ENCODE assay signal across 1 cellular context in the genomic region with DNA sequence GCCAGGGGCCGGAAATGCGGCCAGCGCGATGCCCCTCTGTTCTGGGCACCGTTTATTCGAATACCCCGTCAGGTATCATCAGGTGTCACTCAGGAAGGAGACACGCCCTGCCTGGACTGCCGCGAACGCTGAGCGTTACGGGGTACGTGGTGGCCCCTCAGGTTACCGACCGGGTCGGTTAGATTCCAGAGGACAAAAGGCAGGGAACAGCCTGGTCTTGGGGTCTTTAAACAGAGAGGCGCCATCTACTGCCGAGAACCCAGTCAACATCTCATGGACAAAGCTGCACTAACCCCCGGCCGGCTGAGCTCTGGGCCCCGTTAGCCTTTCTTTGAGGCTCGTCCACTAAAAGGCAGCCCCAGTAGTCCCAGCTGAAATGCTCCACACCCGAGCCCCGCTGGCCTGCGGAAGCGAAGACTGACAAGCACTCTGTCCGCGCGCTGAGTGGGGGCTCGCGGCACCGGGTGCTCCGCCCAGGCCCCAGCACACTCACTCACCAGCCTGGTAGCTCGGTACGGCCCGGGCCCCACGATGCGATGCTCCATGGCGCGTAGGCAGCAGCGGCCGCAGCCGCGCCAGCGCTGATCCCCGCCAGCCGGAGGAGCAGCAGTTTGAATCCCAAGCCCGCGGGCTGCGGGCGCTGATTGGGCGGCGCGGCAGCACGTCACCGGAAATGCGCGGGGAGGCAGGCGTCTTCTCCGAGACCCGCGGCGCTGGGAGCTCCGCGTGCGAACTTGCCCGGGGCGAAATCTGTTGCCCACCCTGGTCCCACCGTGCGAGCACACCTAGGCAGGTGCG.
A peak's percentile ranks its signal among the peaks of the same experiment; 100 is the strongest.
TF ChIP-seq lines count a peak whose summit lies in the region.

A gene with protein sequence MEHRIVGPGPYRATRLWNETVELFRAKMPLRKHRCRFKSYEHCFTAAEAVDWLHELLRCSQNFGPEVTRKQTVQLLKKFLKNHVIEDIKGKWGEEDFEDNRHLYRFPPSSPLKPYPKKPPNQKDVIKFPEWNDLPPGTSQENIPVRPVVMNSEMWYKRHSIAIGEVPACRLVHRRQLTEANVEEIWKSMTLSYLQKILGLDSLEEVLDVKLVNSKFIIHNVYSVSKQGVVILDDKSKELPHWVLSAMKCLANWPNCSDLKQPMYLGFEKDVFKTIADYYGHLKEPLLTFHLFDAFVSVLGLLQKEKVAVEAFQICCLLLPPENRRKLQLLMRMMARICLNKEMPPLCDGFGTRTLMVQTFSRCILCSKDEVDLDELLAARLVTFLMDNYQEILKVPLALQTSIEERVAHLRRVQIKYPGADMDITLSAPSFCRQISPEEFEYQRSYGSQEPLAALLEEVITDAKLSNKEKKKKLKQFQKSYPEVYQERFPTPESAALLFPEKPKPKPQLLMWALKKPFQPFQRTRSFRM (minus strand): TSS at position 618 of the 798 bp plus-strand sequence. CDS start 73 bp downstream, at position 545.

TF ChIP-seq in K562, 482 proteins besides CTCF, POLR2A, EP300 and RAD21 (continued from another document and continues in another):
- no peak for TF ChIP-seq ADNP (tag; IDR thresholded peaks at IDR 0.05)
- TF ChIP-seq E2F3 (CRISPR knock-in tag; IDR thresholded peaks at IDR 0.05), result peak; percentile 83; the same call in 1 of the 2 replicates
- no peak for TF ChIP-seq ZNF551 (CRISPR knock-in tag; IDR thresholded peaks at IDR 0.05)
- peak; percentile 79; the same call in 1 of the 2 replicates for TF ChIP-seq ZNF431 (CRISPR knock-in tag; IDR thresholded peaks at IDR 0.05)
- TF ChIP-seq ZNF124 (CRISPR knock-in tag; IDR thresholded peaks at IDR 0.05), result no peak
- TF ChIP-seq FOXJ2 (tag; IDR thresholded peaks at IDR 0.05), result no peak
- TF ChIP-seq, protein P1, sequence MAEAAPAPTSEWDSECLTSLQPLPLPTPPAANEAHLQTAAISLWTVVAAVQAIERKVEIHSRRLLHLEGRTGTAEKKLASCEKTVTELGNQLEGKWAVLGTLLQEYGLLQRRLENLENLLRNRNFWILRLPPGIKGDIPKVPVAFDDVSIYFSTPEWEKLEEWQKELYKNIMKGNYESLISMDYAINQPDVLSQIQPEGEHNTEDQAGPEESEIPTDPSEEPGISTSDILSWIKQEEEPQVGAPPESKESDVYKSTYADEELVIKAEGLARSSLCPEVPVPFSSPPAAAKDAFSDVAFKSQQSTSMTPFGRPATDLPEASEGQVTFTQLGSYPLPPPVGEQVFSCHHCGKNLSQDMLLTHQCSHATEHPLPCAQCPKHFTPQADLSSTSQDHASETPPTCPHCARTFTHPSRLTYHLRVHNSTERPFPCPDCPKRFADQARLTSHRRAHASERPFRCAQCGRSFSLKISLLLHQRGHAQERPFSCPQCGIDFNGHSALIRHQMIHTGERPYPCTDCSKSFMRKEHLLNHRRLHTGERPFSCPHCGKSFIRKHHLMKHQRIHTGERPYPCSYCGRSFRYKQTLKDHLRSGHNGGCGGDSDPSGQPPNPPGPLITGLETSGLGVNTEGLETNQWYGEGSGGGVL (CRISPR knock-in tag; IDR thresholded peaks at IDR 0.05), result no peak
- no peak for TF ChIP-seq ZNF140 (CRISPR knock-in tag; IDR thresholded peaks at IDR 0.05)
- TF ChIP-seq, protein P2, sequence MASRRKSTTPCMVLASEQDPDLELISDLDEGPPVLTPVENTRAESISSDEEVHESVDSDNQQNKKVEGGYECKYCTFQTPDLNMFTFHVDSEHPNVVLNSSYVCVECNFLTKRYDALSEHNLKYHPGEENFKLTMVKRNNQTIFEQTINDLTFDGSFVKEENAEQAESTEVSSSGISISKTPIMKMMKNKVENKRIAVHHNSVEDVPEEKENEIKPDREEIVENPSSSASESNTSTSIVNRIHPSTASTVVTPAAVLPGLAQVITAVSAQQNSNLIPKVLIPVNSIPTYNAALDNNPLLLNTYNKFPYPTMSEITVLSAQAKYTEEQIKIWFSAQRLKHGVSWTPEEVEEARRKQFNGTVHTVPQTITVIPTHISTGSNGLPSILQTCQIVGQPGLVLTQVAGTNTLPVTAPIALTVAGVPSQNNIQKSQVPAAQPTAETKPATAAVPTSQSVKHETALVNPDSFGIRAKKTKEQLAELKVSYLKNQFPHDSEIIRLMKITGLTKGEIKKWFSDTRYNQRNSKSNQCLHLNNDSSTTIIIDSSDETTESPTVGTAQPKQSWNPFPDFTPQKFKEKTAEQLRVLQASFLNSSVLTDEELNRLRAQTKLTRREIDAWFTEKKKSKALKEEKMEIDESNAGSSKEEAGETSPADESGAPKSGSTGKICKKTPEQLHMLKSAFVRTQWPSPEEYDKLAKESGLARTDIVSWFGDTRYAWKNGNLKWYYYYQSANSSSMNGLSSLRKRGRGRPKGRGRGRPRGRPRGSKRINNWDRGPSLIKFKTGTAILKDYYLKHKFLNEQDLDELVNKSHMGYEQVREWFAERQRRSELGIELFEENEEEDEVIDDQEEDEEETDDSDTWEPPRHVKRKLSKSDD (conservative IDR thresholded peaks at IDR 0.05; ENCODE audit: low read length), result no peak
- TF ChIP-seq, protein P3, sequence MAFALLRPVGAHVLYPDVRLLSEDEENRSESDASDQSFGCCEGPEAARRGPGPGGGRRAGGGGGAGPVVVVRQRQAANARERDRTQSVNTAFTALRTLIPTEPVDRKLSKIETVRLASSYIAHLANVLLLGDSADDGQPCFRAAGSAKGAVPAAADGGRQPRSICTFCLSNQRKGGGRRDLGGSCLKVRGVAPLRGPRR (CRISPR knock-in tag; IDR thresholded peaks at IDR 0.05), result no peak
- no peak for TF ChIP-seq JUNB (CRISPR knock-in tag; conservative IDR thresholded peaks at IDR 0.05)
- TF ChIP-seq, protein P4, sequence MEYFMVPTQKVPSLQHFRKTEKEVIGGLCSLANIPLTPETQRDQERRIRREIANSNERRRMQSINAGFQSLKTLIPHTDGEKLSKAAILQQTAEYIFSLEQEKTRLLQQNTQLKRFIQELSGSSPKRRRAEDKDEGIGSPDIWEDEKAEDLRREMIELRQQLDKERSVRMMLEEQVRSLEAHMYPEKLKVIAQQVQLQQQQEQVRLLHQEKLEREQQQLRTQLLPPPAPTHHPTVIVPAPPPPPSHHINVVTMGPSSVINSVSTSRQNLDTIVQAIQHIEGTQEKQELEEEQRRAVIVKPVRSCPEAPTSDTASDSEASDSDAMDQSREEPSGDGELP (CRISPR knock-in tag; IDR thresholded peaks at IDR 0.05; ENCODE audit: borderline replicate concordance), result peak; percentile 93
- peak; percentile 13; the same call in 1 of the 2 replicates for TF ChIP-seq MYNN (IDR thresholded peaks at IDR 0.05)
- no peak for TF ChIP-seq MYNN (CRISPR knock-in tag; IDR thresholded peaks at IDR 0.05)
- TF ChIP-seq TCFL5 (CRISPR knock-in tag; conservative IDR thresholded peaks at IDR 0.05), result no peak
- no peak for TF ChIP-seq HDGF (IDR thresholded peaks at IDR 0.05)
- TF ChIP-seq, protein P5, sequence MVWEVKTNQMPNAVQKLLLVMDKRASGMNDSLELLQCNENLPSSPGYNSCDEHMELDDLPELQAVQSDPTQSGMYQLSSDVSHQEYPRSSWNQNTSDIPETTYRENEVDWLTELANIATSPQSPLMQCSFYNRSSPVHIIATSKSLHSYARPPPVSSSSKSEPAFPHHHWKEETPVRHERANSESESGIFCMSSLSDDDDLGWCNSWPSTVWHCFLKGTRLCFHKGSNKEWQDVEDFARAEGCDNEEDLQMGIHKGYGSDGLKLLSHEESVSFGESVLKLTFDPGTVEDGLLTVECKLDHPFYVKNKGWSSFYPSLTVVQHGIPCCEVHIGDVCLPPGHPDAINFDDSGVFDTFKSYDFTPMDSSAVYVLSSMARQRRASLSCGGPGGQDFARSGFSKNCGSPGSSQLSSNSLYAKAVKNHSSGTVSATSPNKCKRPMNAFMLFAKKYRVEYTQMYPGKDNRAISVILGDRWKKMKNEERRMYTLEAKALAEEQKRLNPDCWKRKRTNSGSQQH (CRISPR knock-in tag; IDR thresholded peaks at IDR 0.05), result no peak
- no peak for TF ChIP-seq CBX2 (IDR thresholded peaks at IDR 0.05; ENCODE audit: insufficient read depth, low read length, poor library complexity, severe bottlenecking)
- no peak; the same call in 1 of the 2 replicates for TF ChIP-seq GATAD2B (IDR thresholded peaks at IDR 0.05; ENCODE audit: borderline replicate concordance)
- TF ChIP-seq MAFF (IDR thresholded peaks at IDR 0.05; ENCODE audit: low read length), result no peak
- TF ChIP-seq KLF13 (tag; IDR thresholded peaks at IDR 0.05; ENCODE audit: borderline replicate concordance, low read depth), result no peak
- TF ChIP-seq, protein P6, sequence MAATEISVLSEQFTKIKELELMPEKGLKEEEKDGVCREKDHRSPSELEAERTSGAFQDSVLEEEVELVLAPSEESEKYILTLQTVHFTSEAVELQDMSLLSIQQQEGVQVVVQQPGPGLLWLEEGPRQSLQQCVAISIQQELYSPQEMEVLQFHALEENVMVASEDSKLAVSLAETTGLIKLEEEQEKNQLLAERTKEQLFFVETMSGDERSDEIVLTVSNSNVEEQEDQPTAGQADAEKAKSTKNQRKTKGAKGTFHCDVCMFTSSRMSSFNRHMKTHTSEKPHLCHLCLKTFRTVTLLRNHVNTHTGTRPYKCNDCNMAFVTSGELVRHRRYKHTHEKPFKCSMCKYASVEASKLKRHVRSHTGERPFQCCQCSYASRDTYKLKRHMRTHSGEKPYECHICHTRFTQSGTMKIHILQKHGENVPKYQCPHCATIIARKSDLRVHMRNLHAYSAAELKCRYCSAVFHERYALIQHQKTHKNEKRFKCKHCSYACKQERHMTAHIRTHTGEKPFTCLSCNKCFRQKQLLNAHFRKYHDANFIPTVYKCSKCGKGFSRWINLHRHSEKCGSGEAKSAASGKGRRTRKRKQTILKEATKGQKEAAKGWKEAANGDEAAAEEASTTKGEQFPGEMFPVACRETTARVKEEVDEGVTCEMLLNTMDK (IDR thresholded peaks at IDR 0.05; ENCODE audit: borderline replicate concordance, insufficient read depth, low read depth, low read length, poor library complexity, severe bottlenecking), result no peak
- TF ChIP-seq ZNF408 (CRISPR knock-in tag; IDR thresholded peaks at IDR 0.05; ENCODE audit: low read depth), result no peak
- no peak for TF ChIP-seq EWSR1 (IDR thresholded peaks at IDR 0.05; ENCODE audit: borderline replicate concordance, low read depth, partially characterized antibody)
- TF ChIP-seq TAF1 (IDR thresholded peaks at IDR 0.05; ENCODE audit: control insufficient read depth, extremely low read depth, insufficient read depth, low read length, severe bottlenecking), result peak; percentile 70
- TF ChIP-seq ZNF717 (CRISPR knock-in tag; IDR thresholded peaks at IDR 0.05), result no peak
- no peak for TF ChIP-seq NR2C1 (IDR thresholded peaks at IDR 0.05)
- TF ChIP-seq NR2C1 (tag; IDR thresholded peaks at IDR 0.05), result no peak
- TF ChIP-seq, protein P7, sequence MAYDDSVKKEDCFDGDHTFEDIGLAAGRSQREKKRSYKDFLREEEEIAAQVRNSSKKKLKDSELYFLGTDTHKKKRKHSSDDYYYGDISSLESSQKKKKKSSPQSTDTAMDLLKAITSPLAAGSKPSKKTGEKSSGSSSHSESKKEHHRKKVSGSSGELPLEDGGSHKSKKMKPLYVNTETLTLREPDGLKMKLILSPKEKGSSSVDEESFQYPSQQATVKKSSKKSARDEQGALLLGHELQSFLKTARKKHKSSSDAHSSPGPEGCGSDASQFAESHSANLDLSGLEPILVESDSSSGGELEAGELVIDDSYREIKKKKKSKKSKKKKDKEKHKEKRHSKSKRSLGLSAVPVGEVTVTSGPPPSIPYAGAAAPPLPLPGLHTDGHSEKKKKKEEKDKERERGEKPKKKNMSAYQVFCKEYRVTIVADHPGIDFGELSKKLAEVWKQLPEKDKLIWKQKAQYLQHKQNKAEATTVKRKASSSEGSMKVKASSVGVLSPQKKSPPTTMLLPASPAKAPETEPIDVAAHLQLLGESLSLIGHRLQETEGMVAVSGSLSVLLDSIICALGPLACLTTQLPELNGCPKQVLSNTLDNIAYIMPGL (CRISPR knock-in tag; IDR thresholded peaks at IDR 0.05), result 0 out of 2 replicates have a peak, but pooled peaks have one; percentile 50
- no peak for TF ChIP-seq HNRNPK (IDR thresholded peaks at IDR 0.05; ENCODE audit: low read depth, low read length, poor library complexity, severe bottlenecking)
- peak; percentile 60; the same call in 1 of the 2 replicates for TF ChIP-seq BRD4 (IDR thresholded peaks at IDR 0.05)
- no peak for TF ChIP-seq GTF2F1 (IDR thresholded peaks at IDR 0.05; ENCODE audit: low read depth, low read length)
- TF ChIP-seq SMC3 (conservative IDR thresholded peaks at IDR 0.05; ENCODE audit: insufficient read depth, low read depth, low read length), result no peak
- TF ChIP-seq SOX6 (IDR thresholded peaks at IDR 0.05), result no peak
- TF ChIP-seq ZNF507 (tag; conservative IDR thresholded peaks at IDR 0.05), result no peak
- no peak for TF ChIP-seq SMAD3 (CRISPR knock-in tag; conservative IDR thresholded peaks at IDR 0.05)
- TF ChIP-seq, protein P8, sequence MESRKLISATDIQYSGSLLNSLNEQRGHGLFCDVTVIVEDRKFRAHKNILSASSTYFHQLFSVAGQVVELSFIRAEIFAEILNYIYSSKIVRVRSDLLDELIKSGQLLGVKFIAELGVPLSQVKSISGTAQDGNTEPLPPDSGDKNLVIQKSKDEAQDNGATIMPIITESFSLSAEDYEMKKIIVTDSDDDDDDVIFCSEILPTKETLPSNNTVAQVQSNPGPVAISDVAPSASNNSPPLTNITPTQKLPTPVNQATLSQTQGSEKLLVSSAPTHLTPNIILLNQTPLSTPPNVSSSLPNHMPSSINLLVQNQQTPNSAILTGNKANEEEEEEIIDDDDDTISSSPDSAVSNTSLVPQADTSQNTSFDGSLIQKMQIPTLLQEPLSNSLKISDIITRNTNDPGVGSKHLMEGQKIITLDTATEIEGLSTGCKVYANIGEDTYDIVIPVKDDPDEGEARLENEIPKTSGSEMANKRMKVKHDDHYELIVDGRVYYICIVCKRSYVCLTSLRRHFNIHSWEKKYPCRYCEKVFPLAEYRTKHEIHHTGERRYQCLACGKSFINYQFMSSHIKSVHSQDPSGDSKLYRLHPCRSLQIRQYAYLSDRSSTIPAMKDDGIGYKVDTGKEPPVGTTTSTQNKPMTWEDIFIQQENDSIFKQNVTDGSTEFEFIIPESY (CRISPR knock-in tag; IDR thresholded peaks at IDR 0.05), result peak; percentile 39; the same call in 1 of the 2 replicates
- no peak for TF ChIP-seq HDAC3 (IDR thresholded peaks at IDR 0.05; ENCODE audit: borderline replicate concordance, partially characterized antibody)
- TF ChIP-seq, protein P9, sequence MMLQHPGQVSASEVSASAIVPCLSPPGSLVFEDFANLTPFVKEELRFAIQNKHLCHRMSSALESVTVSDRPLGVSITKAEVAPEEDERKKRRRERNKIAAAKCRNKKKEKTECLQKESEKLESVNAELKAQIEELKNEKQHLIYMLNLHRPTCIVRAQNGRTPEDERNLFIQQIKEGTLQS (IDR thresholded peaks at IDR 0.05), result no peak
- TF ChIP-seq, protein P9 (CRISPR knock-in tag; conservative IDR thresholded peaks at IDR 0.05), result peak; percentile 74; the same call in 1 of the 2 replicates
